In genomic region chr2:221088506-221088905, GRCh38 we compare ENCODE assay signal across 22 cellular contexts.
"Had no signal": no experiment of that assay in that cellular context is flagged by ENCODE, and none has a peak within 500 bp of the region (broad histone marks: within the 10 kb centered on the region; RNA-seq: fewer than 3 reads in every experiment).

No MANE protein-coding gene starts in this region.

- H3K27me3 ChIP-seq: heart left ventricle, pancreas, suprapubic skin, thyroid gland had no signal

- ATAC-seq: heart left ventricle; left colon; left ventricle myocardium superior; pancreas; right cardiac atrium; stimulated activated naive CD8-positive, alpha-beta T cell treated with anti-CD3 and anti-CD28 coated beads, Interleukin-15, Interleukin-2, amounts not matched to agents 100 U/mL and 50 U/mL, for 24 hours had no signal

- H3K27me3 Mint-ChIP-seq: progenitor cell of endocrine pancreas had no signal

- H3K4me1 Mint-ChIP-seq: naive B cell, nephron had no signal

- H3K4me2 ChIP-seq: smooth muscle cell had no signal

- H3K9me3 Mint-ChIP-seq: nephron, type B pancreatic cell had no signal

- H3K27ac ChIP-seq: heart left ventricle, pancreas, suprapubic skin, thyroid gland had no signal

- DNase-seq: dermis blood vessel endothelial cell; foreskin melanocyte; heart left ventricle; hippocampal formation; left colon; left ventricle myocardium superior; mesenchymal stem cell; midbrain; naive B cell; occipital lobe; pancreas; right cardiac atrium; stimulated activated CD4-positive, alpha-beta T cell treated with anti-CD3 and anti-CD28 coated beads, Interleukin-2, amount 100 ng/mL, for 48 hours; stimulated activated naive CD8-positive, alpha-beta T cell treated with anti-CD3 and anti-CD28 coated beads, Interleukin-15, Interleukin-2, amounts not matched to agents 100 U/mL and 50 U/mL, for 24 hours; thyroid gland had no signal

- H3K36me3 ChIP-seq: heart left ventricle, pancreas, suprapubic skin, thyroid gland had no signal

- H3K4me3 Mint-ChIP-seq: naive B cell, nephron, type B pancreatic cell had no signal

- H3K4me3 ChIP-seq: heart left ventricle, lung, pancreas, smooth muscle cell, suprapubic skin, thyroid gland had no signal

- FAIRE-seq: pancreas, urothelium cell line had no signal

- H3K9me3 ChIP-seq: heart left ventricle, pancreas, suprapubic skin, thyroid gland had no signal

- H3K36me3 Mint-ChIP-seq: naive B cell, type B pancreatic cell had no signal

- H3K27ac Mint-ChIP-seq: nephron, progenitor cell of endocrine pancreas, type B pancreatic cell had no signal

- H3K4me1 ChIP-seq: heart left ventricle, pancreas, suprapubic skin had no signal
